In the genomic region with DNA sequence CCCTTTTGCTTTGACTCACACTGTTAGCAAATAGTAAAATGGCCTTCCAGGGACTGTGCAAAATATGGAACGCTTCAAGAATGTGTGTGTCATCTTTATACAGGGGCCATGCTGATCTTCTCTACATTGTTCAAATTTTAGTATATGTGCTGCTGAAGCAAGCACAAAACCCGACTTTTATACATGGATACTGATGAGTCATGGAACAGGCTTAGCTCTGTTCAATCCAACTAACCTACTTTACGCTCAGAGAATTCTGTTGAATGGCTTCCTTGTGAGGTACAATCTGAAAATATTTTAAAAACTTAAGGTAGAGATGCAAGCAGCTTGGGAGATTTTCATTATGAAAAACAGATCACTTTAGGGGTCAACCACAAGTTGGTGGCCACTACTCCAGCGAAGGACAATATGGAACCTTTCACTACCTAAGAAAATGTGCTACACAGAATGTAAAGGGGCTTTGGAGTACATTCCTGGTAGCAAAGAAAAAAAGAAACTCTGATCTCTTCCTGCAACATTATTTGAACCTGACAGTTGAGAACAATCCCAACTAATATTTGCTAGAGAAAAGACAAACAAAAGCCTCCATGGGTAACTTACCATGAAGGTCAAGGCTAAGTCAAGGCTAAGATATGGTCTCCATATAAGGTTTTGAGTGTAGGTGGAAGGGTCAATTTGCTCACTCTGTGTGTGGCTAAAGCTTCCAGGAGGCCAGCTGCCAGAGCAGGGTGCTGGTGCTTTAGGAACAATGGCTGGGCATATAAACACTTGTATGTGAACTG, we compare ENCODE assay signal across 25 cellular contexts.
"Had no signal": no experiment of that assay in that cellular context is flagged by ENCODE, and none has a peak within 500 bp of the region (broad histone marks: within the 10 kb centered on the region; RNA-seq: fewer than 3 reads in every experiment).

No MANE protein-coding gene starts in this region.

- H3K4me3 ChIP-seq: ascending aorta, SJCRH30, SK-N-MC had no signal

- ATAC-seq: activated CD8-positive, alpha-beta T cell treated with anti-CD3 and anti-CD28 coated beads for 36 hours; activated T-cell treated with anti-CD3 and anti-CD28 coated beads, Interleukin-2, amount 50 U/mL, for 72 hours; activated T-helper 17 cell treated with anti-CD3 and anti-CD28 coated beads, Interleukin-2, amount 50 U/mL, for 72 hours; Panc1 had no signal

- DNase-seq: activated CD4-positive, alpha-beta T cell treated with anti-CD3 and anti-CD28 coated beads, Interleukin-2, amount 10 ng/mL, durations not matched to agents 24 days and 14 days; activated CD4-positive, alpha-beta T cell treated with anti-CD3 and anti-CD28 coated beads, Interleukin-2, amount 50 U/mL, for 4 hours; activated CD8-positive, alpha-beta T cell treated with anti-CD3 and anti-CD28 coated beads for 36 hours; activated effector memory CD4-positive, alpha-beta T cell treated with anti-CD3 and anti-CD28 coated beads, Interleukin-2, amount 50 U/mL, for 16 hours; activated naive CD4-positive, alpha-beta T cell; activated naive CD4-positive, alpha-beta T cell treated with anti-CD3 and anti-CD28 coated beads, Interleukin-2, amount 50 U/mL, for 16 hours; activated naive CD8-positive, alpha-beta T cell treated with anti-CD3 and anti-CD28 coated beads for 36 hours; activated T-cell treated with anti-CD3 and anti-CD28 coated beads, Interleukin-2, amount 50 U/mL, for 1 hour; activated T-cell treated with anti-CD3 and anti-CD28 coated beads, Interleukin-2, amount 50 U/mL, for 72 hours; amniotic stem cell; NCI-H1105; NCI-H1417 treated with DMSO at 0.1 percent for 48 hours; NCI-H187 treated with DMSO at 0.1 percent for 48 hours; NCI-H2081; NCI-H226; NCI-H446 treated with DMSO at 0.1 percent for 48 hours; NCI-H524; NCI-H69; SHP77; SJCRH30; T1000 had no signal
